ENCODE assay signal across 8 cellular contexts in genomic region chr5:181159286-181160143, GRCh38. TPM values are rescaled to one million over a fixed set of nuclear protein-coding genes. Genes with fewer than 3 reads are reported as not detected.
DNase-seq lines count a peak whose midpoint lies in the region; ATAC-seq lines count a peak whose summit lies in the region.

No MANE protein-coding gene starts in this region.

- peak; percentile 88 for DNase-seq in AG08395 (ENCODE audit: low spot score)
- DNase-seq in NCI-H226: peak; percentile 61
- peak; percentile 83 for DNase-seq in central memory CD4-positive, alpha-beta T cell
- peak; percentile 76 to 92 for DNase-seq in left colon
- DNase-seq in stimulated activated CD4-positive, alpha-beta T cell treated with anti-CD3 and anti-CD28 coated beads, Interleukin-4, amount 100 ng/mL, for 4 hours: peak; percentile 82 to 96

- intact Hi-C loops in left colon (cut with DNase I, micrococcal nuclease): loop anchor here in 1 of 2 donors (10.0 kb wide), 1 partner anchor 375 kb away; no protein-coding TSS in a partner anchor

- peak; percentile 74 for ATAC-seq in GM18907 (IDR thresholded peaks at IDR 0.05; ENCODE audit: unreplicated experiment)
- ATAC-seq in HG03139 (IDR thresholded peaks at IDR 0.05; ENCODE audit: unreplicated experiment): peak; percentile 52
- ATAC-seq in activated CD4-positive, CD25-positive, alpha-beta regulatory T cell treated with anti-CD3 and anti-CD28 coated beads, Interleukin-2, amount 50 U/mL, for 24 hours: peak; percentile 70 to 73
- peak; percentile 99 for ATAC-seq in left colon

RNA-seq across cellular contexts. Expression of gene OR2V2, which starts 12.1 kb away (rescaled TPM):
- not detected for total RNA-seq in left colon

RNA-seq across cellular contexts. Expression of gene OR2V1, which starts 28.5 kb away (rescaled TPM):
- not detected for total RNA-seq in left colon

RNA-seq across cellular contexts. Expression of gene TRIM7, which starts 45.5 kb away (rescaled TPM):
- total RNA-seq in left colon: 10 to 100 TPM in 1 of 2 donors, 1 to 10 TPM in 1; 5.8 to 14.2 TPM

Comparison
In these comparisons a context has a peak if more than half of its experiments do, and no peak if none do; other contexts are left out.
1. Peak in every context shown above with its lines: DNase-seq and ATAC-seq.